Comparison of ENCODE assay signal across 24 cellular contexts in the genomic region with DNA sequence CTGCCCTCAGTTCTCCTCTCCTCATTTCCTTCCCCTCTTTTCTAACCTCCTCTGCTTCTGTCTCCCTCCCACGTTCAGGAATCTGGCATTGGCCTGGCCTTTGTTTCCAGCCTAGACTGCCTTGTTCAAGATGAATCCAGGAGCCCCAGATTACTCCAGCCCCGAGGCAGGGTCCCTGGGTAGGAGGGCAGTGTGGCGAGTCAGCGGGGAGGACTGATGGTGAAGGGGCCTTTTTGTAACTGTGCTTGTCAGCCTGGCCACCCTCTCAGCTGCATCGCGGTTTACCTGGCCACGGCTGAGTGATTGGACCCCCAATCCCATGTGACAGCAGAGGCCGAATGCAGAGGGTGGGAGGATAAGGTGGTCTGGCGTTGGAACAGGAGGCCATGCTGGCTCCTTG.
"Had no signal": no experiment of that assay in that cellular context is flagged by ENCODE, and none has a peak within 500 bp of the region (broad histone marks: within the 10 kb centered on the region; RNA-seq: fewer than 3 reads in every experiment).

No MANE protein-coding gene starts in this region.

- H3K27me3 ChIP-seq: MG63 had no signal

- H3K27ac ChIP-seq: SJSA1, SK-N-MC had no signal

- H3K9me3 ChIP-seq: MG63, SJSA1 had no signal

- DNase-seq: IMR-90, Karpas-422, KG1, MG63, NCI-H1092, NCI-H1105 treated with DMSO at 0.1 percent for 48 hours, NCI-H1417 treated with DMSO at 0.1 percent for 48 hours, NCI-H146, NCI-H1694 treated with DMSO at 0.1 percent for 48 hours, NCI-H1930, NCI-H2081 treated with DMSO at 0.1 percent for 48 hours, NCI-H2171, NCI-H226, NCI-H446, NCI-H510A, NCI-H524 treated with DMSO at 0.1 percent for 48 hours, NCI-H69, NCI-H774, Right ventricle myocardium superior, RPMI8226, SIG-M5 had no signal

- H3K4me3 ChIP-seq: MG63, SJSA1, SK-N-MC had no signal

- ATAC-seq: HepG2 had no signal

- H3K4me1 ChIP-seq: SJSA1 had no signal

- H3K36me3 ChIP-seq: MG63, SJSA1 had no signal
